In genomic region chr22:42180349-42180842, GRCh38 we compare ENCODE assay signal across 8 cellular contexts. TPM values are rescaled to one million over a fixed set of nuclear protein-coding genes. Genes with fewer than 3 reads are reported as not detected.
DNase-seq lines count a peak whose midpoint lies in the region; ATAC-seq and TF ChIP-seq lines count a peak whose summit lies in the region.

No MANE protein-coding gene starts in this region.

- peaks cover 71% of the 10 kb centered on the region for H3K4me1 Mint-ChIP-seq in stimulated activated naive CD8-positive, alpha-beta T cell treated with anti-CD3 and anti-CD28 coated beads, Interleukin-15, Interleukin-2, amounts not matched to agents 100 ng/mL and 50 ng/mL, for 24 hours (ENCODE audit: low read depth)

- H3K27ac ChIP-seq in right atrium auricular region (no peak overlapping the region), mesendoderm (ENCODE audit: low read depth, low read length) (no peak overlapping the region)

- ATAC-seq in HG03095 (IDR thresholded peaks at IDR 0.05; ENCODE audit: unreplicated experiment) = no peak
- no peak for ATAC-seq in HG02759 (IDR thresholded peaks at IDR 0.05; ENCODE audit: unreplicated experiment)

- WGBS in mesendoderm (ENCODE audit: extremely low coverage, insufficient coverage, low lambda C conversion rate) = no CpG with 5 or more reads among the region's 6 CpGs

- no peak overlapping the region for H3K4me3 Mint-ChIP-seq in stimulated activated naive CD8-positive, alpha-beta T cell treated with anti-CD3 and anti-CD28 coated beads, Interleukin-15, Interleukin-2, amounts not matched to agents 100 ng/mL and 50 ng/mL, for 24 hours

- H4K5ac ChIP-seq in mesendoderm (ENCODE audit: low read length) = no peak overlapping the region

- no peak overlapping the region for H4K8ac ChIP-seq in mesendoderm (ENCODE audit: low read depth, low read length)

- no peaks in the 10 kb centered on the region for H3K9me3 Mint-ChIP-seq in stimulated activated naive CD8-positive, alpha-beta T cell treated with anti-CD3 and anti-CD28 coated beads, Interleukin-15, Interleukin-2, amounts not matched to agents 100 ng/mL and 50 ng/mL, for 24 hours

- H3K9ac ChIP-seq in mesendoderm (ENCODE audit: low read length) = no peak overlapping the region

- H3K9me3 ChIP-seq in right atrium auricular region = no peaks in the 10 kb centered on the region

- no peak overlapping the region for H3K18ac ChIP-seq in mesendoderm (ENCODE audit: low read length)

- TF ChIP-seq CTCF in right atrium auricular region (IDR thresholded peaks at IDR 0.05) = no peak

- no peaks in the 10 kb centered on the region for H3K27me3 Mint-ChIP-seq in stimulated activated naive CD8-positive, alpha-beta T cell treated with anti-CD3 and anti-CD28 coated beads, Interleukin-15, Interleukin-2, amounts not matched to agents 100 ng/mL and 50 ng/mL, for 24 hours

- H3K4me3 ChIP-seq in right atrium auricular region = no peak overlapping the region
- H3K4me3 ChIP-seq in mesendoderm (ENCODE audit: low read length) = no peak overlapping the region

- no peak overlapping the region for H3K4me2 ChIP-seq in mesendoderm (ENCODE audit: low read length)

- no peak overlapping the region for H3K4ac ChIP-seq in mesendoderm (ENCODE audit: low read depth, low read length)

- no peak overlapping the region for H3K56ac ChIP-seq in mesendoderm (ENCODE audit: low read length)

- no peak overlapping the region for H2BK120ac ChIP-seq in mesendoderm (ENCODE audit: low read depth, low read length)

- H2AK5ac ChIP-seq in mesendoderm (ENCODE audit: low read length) = no peak overlapping the region

- H3K36me3 ChIP-seq in right atrium auricular region (no peaks in the 10 kb centered on the region), mesendoderm (ENCODE audit: control insufficient read depth, insufficient read depth, low read length) (no peaks in the 10 kb centered on the region)

- no peak overlapping the region for H2BK15ac ChIP-seq in mesendoderm (replicated peaks; ENCODE audit: low read depth)

- DNase-seq in NCI-H2196 (lab: John Stamatoyannopoulos, UW; ENCODE audit: unreplicated experiment) (peak; percentile 46), activated T-helper 1 cell treated with Interleukin-2 at 50 U/mL for 16 hours (ENCODE audit: low read depth) (peak; percentile 15), right atrium auricular region (ENCODE audit: low spot score) (peak; percentile 62), NOMO-1 treated with DMSO at 0.1 percent for 48 hours (lab: John Stamatoyannopoulos, UW; ENCODE audit: unreplicated experiment) (no peak), mesendoderm (no peak)

- peak overlapping the region; percentile 65 for H3K27ac Mint-ChIP-seq in stimulated activated naive CD8-positive, alpha-beta T cell treated with anti-CD3 and anti-CD28 coated beads, Interleukin-15, Interleukin-2, amounts not matched to agents 100 ng/mL and 50 ng/mL, for 24 hours

- H3K4me1 ChIP-seq in right atrium auricular region = no peaks in the 10 kb centered on the region
- H3K4me1 ChIP-seq in mesendoderm (ENCODE audit: control insufficient read depth, low read depth, low read length) = peaks cover 6% of the 10 kb centered on the region

- H3K79me1 ChIP-seq in mesendoderm (ENCODE audit: low read length) = peaks cover 34% of the 10 kb centered on the region

- H3K27me3 ChIP-seq in right atrium auricular region (no peaks in the 10 kb centered on the region), mesendoderm (ENCODE audit: insufficient read depth, low read length, poor library complexity) (no peaks in the 10 kb centered on the region)

- peaks cover 16% of the 10 kb centered on the region for H3K79me2 ChIP-seq in mesendoderm (ENCODE audit: control insufficient read depth, insufficient read depth, low read length)

- H3K23ac ChIP-seq in mesendoderm (ENCODE audit: low read length) = no peak overlapping the region

- H2BK5ac ChIP-seq in mesendoderm (ENCODE audit: low read length) = no peak overlapping the region

- peaks cover 19% of the 10 kb centered on the region for H3K36me3 Mint-ChIP-seq in stimulated activated naive CD8-positive, alpha-beta T cell treated with anti-CD3 and anti-CD28 coated beads, Interleukin-15, Interleukin-2, amounts not matched to agents 100 ng/mL and 50 ng/mL, for 24 hours (ENCODE audit: low read depth)

RNA-seq across cellular contexts. Expression of gene CYP2D6, which starts 49.8 kb away (rescaled TPM):
- total RNA-seq in right atrium auricular region = not detected
- polyA plus RNA-seq in mesendoderm (2013, experiment 1 of 2) = 0.42 TPM
- 0.38 TPM for polyA plus RNA-seq in mesendoderm (2013, experiment 2 of 2)

Comparison
In these comparisons a context has a peak if more than half of its experiments do, and no peak if none do; other contexts are left out.
1. DNase-seq: peak in NCI-H2196 (single experiment), activated T-helper 1 cell treated with Interleukin-2 at 50 U/mL for 16 hours (single experiment) and right atrium auricular region (single experiment); none in NOMO-1 treated with DMSO at 0.1 percent for 48 hours (single experiment) and mesendoderm (single experiment).